In genomic region chr3:51679777-51680176, GRCh38 we compare ENCODE assay signal across 17 cellular contexts. TPM values are rescaled to one million over a fixed set of nuclear protein-coding genes. Genes with fewer than 3 reads are reported as not detected.
DNase-seq lines count a peak whose midpoint lies in the region; ATAC-seq and TF ChIP-seq lines count a peak whose summit lies in the region.
"Had no signal": no experiment of that assay in that cellular context is flagged by ENCODE, and none has a peak within 500 bp of the region (broad histone marks: within the 10 kb centered on the region; RNA-seq: fewer than 3 reads in every experiment).

No MANE protein-coding gene starts in this region.

- POLR2A ChIA-PET in T-cell (lab: Charles Lee): interaction anchor here in 1 of 2 donors (0.5 kb wide), 1 partner anchor 171 kb away, joined by 3 read pairs; no protein-coding TSS in a partner anchor

- peaks cover 21% of the 10 kb centered on the region for H3K36me3 Mint-ChIP-seq in T-cell

- peaks cover 94 to 97% (median 95%) of the 10 kb centered on the region in 3 donors for H3K4me1 Mint-ChIP-seq in T-cell

- peak overlapping the region; percentile 83 to 88 for H3K27ac Mint-ChIP-seq in T-cell

- no peak overlapping the region for H3K4me3 ChIP-seq in heart right ventricle
- no peak overlapping the region for H3K4me3 ChIP-seq in left ventricle myocardium inferior
- H3K4me3 ChIP-seq: GM23248 had no signal

- H3K27me3 Mint-ChIP-seq in T-cell: no peaks in the 10 kb centered on the region

- ATAC-seq in heart right ventricle (no peak), T-cell (replicated peaks in 1 of 4) (no peak), GM19463 (IDR thresholded peaks at IDR 0.05; ENCODE audit: unreplicated experiment) (no peak)
- ATAC-seq: right cardiac atrium had no signal

- CTCF ChIA-PET in T-cell (lab: Charles Lee): interaction anchor here in 1 of 2 donors (1.3 to 3.9 kb wide), 2 partner anchors 10 to 178 kb away, joined by 7 to 89 read pairs; partner anchors contain the start of gene DCAF1

- no peaks in the 10 kb centered on the region for H3K9me3 Mint-ChIP-seq in T-cell

- H3K27me3 ChIP-seq in heart right ventricle (no peaks in the 10 kb centered on the region), left ventricle myocardium inferior (ENCODE audit: low read depth) (no peaks in the 10 kb centered on the region)

- DNase-seq in heart right ventricle (no peak), left ventricle myocardium inferior (no peak), T-cell (no peak), epithelial cell of prostate (ENCODE audit: low read depth, low spot score) (no peak), SHP77 treated with DMSO at 0.1 percent for 48 hours (lab: John Stamatoyannopoulos, UW) (no peak), medulla oblongata (ENCODE audit: extremely low spot score) (no peak)
- DNase-seq: effector memory CD4-positive, alpha-beta T cell; GDM1; GM23248; hippocampal formation; NCI-H187 treated with DMSO at 0.1 percent for 48 hours; NK-92 treated with Interleukin-12 subunit alpha and Interleukin-12 subunit beta, amount 100 ng/mL, for 24 hours; occipital lobe; right cardiac atrium; RPMI8226 had no signal

- TF ChIP-seq CTCF in heart right ventricle (IDR thresholded peaks at IDR 0.05) (no peak), left ventricle myocardium inferior (IDR thresholded peaks at IDR 0.05; ENCODE audit: borderline replicate concordance) (no peak)

- H3K27ac ChIP-seq in heart right ventricle: peak overlapping the region in 6 of 10 donors; percentile 50 to 94 (median 68)
- H3K27ac ChIP-seq in left ventricle myocardium inferior (replicated peaks): no peak overlapping the region
- H3K27ac ChIP-seq in epithelial cell of prostate: peak overlapping the region; percentile 86
- H3K27ac ChIP-seq: GM23248 had no signal

- H3K36me3 ChIP-seq in heart right ventricle: peaks cover 0 to 59% (median 15%) of the 10 kb centered on the region in 9 donors
- H3K36me3 ChIP-seq in left ventricle myocardium inferior: peaks cover 25% of the 10 kb centered on the region

- H3K4me3 Mint-ChIP-seq in T-cell: no peak overlapping the region

- intact Hi-C loops in heart right ventricle (cut with DNase I) (loop anchor here in 9 of 10 donors (5.0 to 10.0 kb wide), 4 partner anchors 37 to 295 kb away; partner anchors contain the start of genes RBM15B (in 6 of the 9), DCAF1 (in 2 of the 9) and MANF (in 2 of the 9)), left ventricle myocardium inferior (cut with micrococcal nuclease) (no loop called here)

- H3K9me3 ChIP-seq in heart right ventricle: no peaks in the 10 kb centered on the region
- H3K9me3 ChIP-seq in left ventricle myocardium inferior (replicated peaks): no peaks in the 10 kb centered on the region

- WGBS in heart right ventricle, 2 donors: 87 to 91% methylated on average over 7 of the region's 7 CpGs

- peaks cover 34 to 93% (median 72%) of the 10 kb centered on the region in 9 donors for H3K4me1 ChIP-seq in heart right ventricle
- peaks cover 83% of the 10 kb centered on the region for H3K4me1 ChIP-seq in left ventricle myocardium inferior

RNA-seq across cellular contexts. Expression of gene TEX264, which starts 8.7 kb away (rescaled TPM):
- total RNA-seq in heart right ventricle (10 to 100 TPM; 28.4 to 50.1 (median 33.4) TPM), left ventricle myocardium inferior (33.9 TPM), T-cell (10 to 100 TPM; 35.9 to 51.0 (median 47.0) TPM)
- polyA plus RNA-seq in heart right ventricle: 10 to 100 TPM; 66.7 to 87.0 TPM

RNA-seq across cellular contexts. Expression of gene GRM2, which starts 27.1 kb away (rescaled TPM):
- total RNA-seq in heart right ventricle (under 1 TPM in 9 of 10 donors, not detected in 1; 0.06 to 0.66 (median 0.39) TPM), left ventricle myocardium inferior (0.41 TPM), T-cell (1 to 10 TPM; 1.5 to 6.9 (median 2.2) TPM)
- polyA plus RNA-seq in heart right ventricle: under 1 TPM; 0.04 to 0.37 TPM
- total RNA-seq: kidney epithelial cell had no signal
- polyA plus RNA-seq: GM23248 had no signal
